In the genomic region with DNA sequence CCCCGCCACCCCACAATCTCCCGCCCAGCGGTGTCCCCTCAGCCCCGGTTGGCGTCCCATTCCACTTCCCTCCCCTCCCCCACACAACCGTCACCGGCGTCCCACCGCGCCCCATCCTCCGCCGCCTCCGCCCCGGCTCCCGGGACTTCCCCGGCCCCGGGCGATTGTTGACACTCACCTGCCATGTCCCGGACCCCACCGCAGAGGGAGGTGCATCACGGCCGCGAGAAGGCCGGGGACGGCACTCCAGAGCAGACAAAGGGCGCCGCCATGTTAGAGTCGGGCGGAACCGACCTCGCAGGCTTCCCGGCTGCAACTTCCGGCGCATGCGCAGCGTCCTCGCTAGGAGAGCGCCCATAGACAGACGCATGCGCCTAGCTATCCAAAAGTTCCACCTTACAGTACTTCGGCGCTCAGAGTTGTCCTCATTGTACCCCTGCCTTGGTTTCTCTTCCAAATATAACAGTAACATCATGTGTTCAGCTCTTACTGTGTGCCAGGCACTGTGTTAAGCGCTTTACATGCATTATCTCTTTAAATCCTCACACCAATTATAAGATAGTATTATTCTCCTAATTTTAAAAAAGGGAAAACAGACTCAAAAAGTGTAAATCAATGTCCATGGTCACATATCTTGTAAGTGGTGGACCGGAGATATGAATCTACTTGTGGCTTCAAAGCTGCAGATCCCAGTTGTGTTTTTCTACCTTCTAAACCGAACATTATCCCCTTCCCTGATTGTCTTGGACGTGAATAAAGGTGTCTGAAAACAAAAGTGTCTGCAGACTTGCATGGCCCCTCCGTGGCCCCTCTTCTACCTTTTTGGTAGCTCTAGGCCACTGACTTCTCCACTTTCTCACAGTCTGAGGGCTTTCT, we compare ENCODE assay signal across 8 cellular contexts. TPM values are rescaled to one million over a fixed set of nuclear protein-coding genes. Genes with fewer than 3 reads are reported as not detected.
DNase-seq lines count a peak whose midpoint lies in the region; ATAC-seq and TF ChIP-seq lines count a peak whose summit lies in the region.

A gene (minus strand): TSS at position 297 of the 876 bp plus-strand sequence. CDS start 27,606 bp downstream, outside the sequence.

- ATAC-seq in HG03469 (IDR thresholded peaks at IDR 0.05; ENCODE audit: unreplicated experiment) = peak; percentile 65

- peak within 1 kb of the TSS; percentile 48 to 59 for H3K9ac ChIP-seq in colonic mucosa (ENCODE audit: low read depth in 2 of 2, low read length in 2 of 2)

- DNase-seq in Ammon's horn (ENCODE audit: low spot score) (peak; percentile 94), GM19240 (ENCODE audit: insufficient read length, low spot score) (peak; percentile 90), NCI-H526 (lab: John Stamatoyannopoulos, UW) (peak; percentile 84 to 97), colonic mucosa (peak; percentile 92)
- peak; percentile 97 for DNase-seq in activated CD4-positive, alpha-beta T cell treated with anti-CD3 and anti-CD28 coated beads for 48 hours
- peak; percentile 91 to 96 (median 92) for DNase-seq in stimulated activated CD4-positive, alpha-beta T cell treated with anti-CD3 and anti-CD28 coated beads, Interleukin-1b, Interleukin-23, amount 100 ng/mL, for 24 hours (ENCODE audit: low read depth in 4 of 4, low spot score in 1 of 4)

- no peaks in the 10 kb centered on the region for H3K36me3 ChIP-seq in colonic mucosa

- H3K27me3 ChIP-seq in colonic mucosa (no peaks in the 10 kb centered on the region), layer of hippocampus (ENCODE audit: control insufficient read depth, insufficient read depth, low read length) (no peaks in the 10 kb centered on the region)

- no peaks in the 10 kb centered on the region for H3K4me1 ChIP-seq in colonic mucosa

- no peak for TF ChIP-seq CTCF in colonic mucosa (IDR thresholded peaks at IDR 0.05)

- H3K27ac ChIP-seq in colonic mucosa (peak within 1 kb of the TSS; percentile 52), layer of hippocampus (ENCODE audit: low read depth, low read length) (peak within 1 kb of the TSS; percentile 89)

- H3K4me3 ChIP-seq in colonic mucosa = peak within 1 kb of the TSS; percentile 89

- intact Hi-C loops in colonic mucosa (cut with DNase I) = no loop called here

- H3K9me3 ChIP-seq in colonic mucosa = no peaks in the 10 kb centered on the region

RNA-seq across cellular contexts. Expression of the gene that starts here (rescaled TPM):
- total RNA-seq in colonic mucosa = 10 to 100 TPM; 24.9 to 36.3 TPM

Comparison
In these comparisons a context has a peak if more than half of its experiments do, and no peak if none do; other contexts are left out.
1. Peak in every context shown above with its lines: DNase-seq, ATAC-seq, H3K4me3 ChIP-seq and H3K27ac ChIP-seq.